7 cellular contexts compared by ENCODE assay signal in genomic region chr19:48568345-48568886, GRCh38. TPM values are rescaled to one million over a fixed set of nuclear protein-coding genes. Genes with fewer than 3 reads are reported as not detected.
A peak's percentile ranks its signal among the peaks of the same experiment; 100 is the strongest.
DNase-seq lines count a peak whose midpoint lies in the region; ATAC-seq and TF ChIP-seq lines count a peak whose summit lies in the region.

No MANE protein-coding gene starts in this region.

- H3K27ac Mint-ChIP-seq in osteocyte (ENCODE audit: unreplicated experiment): peak overlapping the region; percentile 70

- H3K9me3 Mint-ChIP-seq in osteocyte (ENCODE audit: unreplicated experiment): no peaks in the 10 kb centered on the region

- H3K27me3 Mint-ChIP-seq in osteocyte (ENCODE audit: unreplicated experiment): no peaks in the 10 kb centered on the region

- POLR2A ChIA-PET in HEK293T (lab: Yijun Ruan, JAX): interaction anchor here (1.2 to 1.8 kb wide), 2 partner anchors 55 to 75 kb away, joined by 3 to 5 read pairs; no protein-coding TSS in a partner anchor

- 0 out of 2 replicates have a peak overlapping the region, but pooled peaks have one; percentile 15 for H3K4me3 ChIP-seq in HFF-Myc (replicated peaks; ENCODE audit: low read depth, low read length)

- CTCF ChIA-PET in HEK293T (lab: Yijun Ruan, JAX): interaction anchor here (0.6 kb wide), 1 partner anchor 16 kb away, joined by 3 read pairs; no protein-coding TSS in a partner anchor

- peak overlapping the region; percentile 35 for H3K4me3 Mint-ChIP-seq in osteocyte (ENCODE audit: unreplicated experiment)

- H3K36me3 Mint-ChIP-seq in osteocyte (ENCODE audit: unreplicated experiment): no peaks in the 10 kb centered on the region

- H3K4me1 Mint-ChIP-seq in osteocyte (ENCODE audit: unreplicated experiment): peaks cover 14% of the 10 kb centered on the region

- ATAC-seq in HG03469 (IDR thresholded peaks at IDR 0.05; ENCODE audit: unreplicated experiment) (no peak), GM18519 (IDR thresholded peaks at IDR 0.05; ENCODE audit: low FRiP score, unreplicated experiment) (no peak)

- peak; percentile 77 for DNase-seq in HFF-Myc (ENCODE audit: extremely low read depth, low read depth)
- DNase-seq in SW480 (ENCODE audit: low spot score): peak; percentile 84
- peak; percentile 96 for DNase-seq in glomerular visceral epithelial cell (ENCODE audit: extremely low spot score)
- DNase-seq in osteocyte (ENCODE audit: extremely low spot score, unreplicated experiment): peak; percentile 88
- no peak for DNase-seq in HEK293T (ENCODE audit: extremely low spot score)

- TF ChIP-seq CTCF in HFF-Myc (IDR thresholded peaks at IDR 0.05; ENCODE audit: low read depth, low read length, missing control alignments) (no peak), osteocyte (IDR thresholded peaks at IDR 0.05) (no peak)

TF ChIP-seq in HEK293T, 16 proteins besides CTCF, POLR2A, EP300 and RAD21:
- TF ChIP-seq FOXM1 (IDR thresholded peaks at IDR 0.05; ENCODE audit: borderline replicate concordance): no peak
- no peak for TF ChIP-seq SUZ12 (IDR thresholded peaks at IDR 0.05)

RNA-seq across cellular contexts. Expression of gene SULT2B1, which starts 16.4 kb away (rescaled TPM):
- total RNA-seq in osteocyte: not detected in 2 replicates

RNA-seq across cellular contexts. Expression of gene SPACA4, which starts 38.1 kb away (rescaled TPM):
- total RNA-seq in osteocyte: not detected in 2 replicates

RNA-seq across cellular contexts. Expression of gene FAM83E, which starts 46.5 kb away (rescaled TPM):
- total RNA-seq in osteocyte: 1.1 and 1.3 TPM in 2 replicates

RNA-seq across cellular contexts. Expression of gene RPL18, which starts 50.6 kb away (rescaled TPM):
- total RNA-seq in osteocyte: 1,287 and 1,310 TPM in 2 replicates

RNA-seq across cellular contexts. Expression of gene SPHK2, which starts 50.9 kb away (rescaled TPM):
- total RNA-seq in osteocyte: 34.4 and 34.7 TPM in 2 replicates
